ENCODE assay signal across 1 cellular context in genomic region chr2:192773044-192773443, GRCh38.
TF ChIP-seq lines count a peak whose summit lies in the region.

No MANE protein-coding gene starts in this region.

TF ChIP-seq in HepG2, 621 proteins besides CTCF, POLR2A, EP300 and RAD21 (continued from another document and continues in another):
- TF ChIP-seq TFE3 (CRISPR knock-in tag; IDR thresholded peaks at IDR 0.05) = 0 out of 2 replicates have a peak, but pooled peaks have one; percentile 62
- TF ChIP-seq ZNF160 (CRISPR knock-in tag; IDR thresholded peaks at IDR 0.05) = no peak
- TF ChIP-seq MIER3 (CRISPR knock-in tag; IDR thresholded peaks at IDR 0.05; ENCODE audit: borderline replicate concordance) = no peak
- TF ChIP-seq AGO1 (IDR thresholded peaks at IDR 0.05; ENCODE audit: low read depth, low read length, poor library complexity, severe bottlenecking) = no peak
- TF ChIP-seq SATB2 (CRISPR knock-in tag; IDR thresholded peaks at IDR 0.05) = no peak
- no peak for TF ChIP-seq ZFP36 (IDR thresholded peaks at IDR 0.05; ENCODE audit: borderline replicate concordance, low read depth, low read length, partially characterized antibody)
- no peak for TF ChIP-seq ZNF737 (CRISPR knock-in tag; IDR thresholded peaks at IDR 0.05; ENCODE audit: borderline replicate concordance)
- peak; percentile 41; the same call in 1 of the 2 replicates for TF ChIP-seq ZNF292 (CRISPR knock-in tag; IDR thresholded peaks at IDR 0.05; ENCODE audit: borderline replicate concordance, low read depth)
- no peak for TF ChIP-seq TRAFD1 (CRISPR knock-in tag; IDR thresholded peaks at IDR 0.05; ENCODE audit: borderline replicate concordance)
- TF ChIP-seq ZNF556 (CRISPR knock-in tag; IDR thresholded peaks at IDR 0.05; ENCODE audit: borderline replicate concordance) = no peak; the same call in 1 of the 2 replicates
- TF ChIP-seq HDAC1 (CRISPR knock-in tag; IDR thresholded peaks at IDR 0.05) = peak; percentile 62; the same call in 1 of the 2 replicates
- no peak; the same call in 2 of the 3 replicates for TF ChIP-seq MXI1 (IDR thresholded peaks at IDR 0.05; ENCODE audit: borderline replicate concordance, low read depth, low read length)
- TF ChIP-seq DR1 (CRISPR knock-in tag; IDR thresholded peaks at IDR 0.05) = no peak
- TF ChIP-seq REPIN1 (CRISPR knock-in tag; IDR thresholded peaks at IDR 0.05; ENCODE audit: borderline replicate concordance, low read depth) = peak; percentile 81
- no peak for TF ChIP-seq JDP2 (CRISPR knock-in tag; IDR thresholded peaks at IDR 0.05; ENCODE audit: borderline replicate concordance)
- TF ChIP-seq ZNF10 (CRISPR knock-in tag; IDR thresholded peaks at IDR 0.05; ENCODE audit: borderline replicate concordance, low read depth) = no peak
- TF ChIP-seq ZNF780A (CRISPR knock-in tag; IDR thresholded peaks at IDR 0.05) = no peak
- TF ChIP-seq BRF2 (CRISPR knock-in tag; IDR thresholded peaks at IDR 0.05) = no peak
- no peak for TF ChIP-seq PHB2 (IDR thresholded peaks at IDR 0.05; ENCODE audit: partially characterized antibody)
- TF ChIP-seq ZBTB33 (CRISPR knock-in tag; IDR thresholded peaks at IDR 0.05) = no peak
- no peak for TF ChIP-seq BATF2 (CRISPR knock-in tag; IDR thresholded peaks at IDR 0.05)
- peak; percentile 54; the same call in 1 of the 2 replicates for TF ChIP-seq HDAC2 (CRISPR knock-in tag; IDR thresholded peaks at IDR 0.05)
- no peak for TF ChIP-seq ZNF644 (CRISPR knock-in tag; IDR thresholded peaks at IDR 0.05; ENCODE audit: low read depth)
- 0 out of 4 replicates have a peak, but pooled peaks of 1 of the 2 experiments have one; percentile 33 for TF ChIP-seq KLF16 (CRISPR knock-in tag; IDR thresholded peaks at IDR 0.05)
- no peak for TF ChIP-seq ZNF878 (CRISPR knock-in tag; IDR thresholded peaks at IDR 0.05)
- TF ChIP-seq ZNF775 (CRISPR knock-in tag; IDR thresholded peaks at IDR 0.05; ENCODE audit: borderline replicate concordance) = no peak
- TF ChIP-seq ZSCAN21 (CRISPR knock-in tag; IDR thresholded peaks at IDR 0.05; ENCODE audit: borderline replicate concordance) = no peak
- peak; percentile 29; the same call in 1 of the 2 replicates for TF ChIP-seq CREM (IDR thresholded peaks at IDR 0.05)
- TF ChIP-seq CREM (CRISPR knock-in tag; IDR thresholded peaks at IDR 0.05) = no peak
- TF ChIP-seq REXO4 (CRISPR knock-in tag; IDR thresholded peaks at IDR 0.05; ENCODE audit: borderline replicate concordance) = no peak
- no peak for TF ChIP-seq MBNL3 (CRISPR knock-in tag; conservative IDR thresholded peaks at IDR 0.05)
- TF ChIP-seq MXD4 (CRISPR knock-in tag; IDR thresholded peaks at IDR 0.05) = no peak
- TF ChIP-seq ZNF235 (CRISPR knock-in tag; IDR thresholded peaks at IDR 0.05; ENCODE audit: borderline replicate concordance) = no peak
- TF ChIP-seq ZNF558 (CRISPR knock-in tag; IDR thresholded peaks at IDR 0.05; ENCODE audit: borderline replicate concordance) = no peak
- no peak for TF ChIP-seq ZIK1 (CRISPR knock-in tag; IDR thresholded peaks at IDR 0.05; ENCODE audit: borderline replicate concordance, low read depth)
- TF ChIP-seq MXD1 (CRISPR knock-in tag; IDR thresholded peaks at IDR 0.05) = no peak
- peak; percentile 37; the same call in 1 of the 2 replicates for TF ChIP-seq SAP130 (CRISPR knock-in tag; IDR thresholded peaks at IDR 0.05; ENCODE audit: low read depth)
- TF ChIP-seq TEAD2 (CRISPR knock-in tag; IDR thresholded peaks at IDR 0.05) = no peak
- TF ChIP-seq FOXP4 (CRISPR knock-in tag; IDR thresholded peaks at IDR 0.05) = peak; percentile 47
- no peak for TF ChIP-seq ZSCAN9 (CRISPR knock-in tag; IDR thresholded peaks at IDR 0.05; ENCODE audit: borderline replicate concordance)
- TF ChIP-seq SP140L (CRISPR knock-in tag; IDR thresholded peaks at IDR 0.05; ENCODE audit: borderline replicate concordance) = no peak
- no peak for TF ChIP-seq HINFP (CRISPR knock-in tag; IDR thresholded peaks at IDR 0.05; ENCODE audit: low read depth)
- 0 out of 2 replicates have a peak, but pooled peaks have one; percentile 35 for TF ChIP-seq POGZ (CRISPR knock-in tag; IDR thresholded peaks at IDR 0.05)
- TF ChIP-seq ZNF749 (CRISPR knock-in tag; IDR thresholded peaks at IDR 0.05; ENCODE audit: borderline replicate concordance) = no peak
- no peak for TF ChIP-seq MIER2 (CRISPR knock-in tag; IDR thresholded peaks at IDR 0.05)
- TF ChIP-seq TBX3 (IDR thresholded peaks at IDR 0.05; ENCODE audit: borderline replicate concordance) = peak; percentile 36; the same call in 1 of the 2 replicates
- peak; percentile 81 for TF ChIP-seq ATF2 (CRISPR knock-in tag; IDR thresholded peaks at IDR 0.05)
- no peak for TF ChIP-seq ZNF704 (CRISPR knock-in tag; IDR thresholded peaks at IDR 0.05; ENCODE audit: borderline replicate concordance)
- no peak for TF ChIP-seq ZNF18 (CRISPR knock-in tag; IDR thresholded peaks at IDR 0.05; ENCODE audit: insufficient replicate concordance)
- no peak for TF ChIP-seq IKZF1 (IDR thresholded peaks at IDR 0.05)
- no peak for TF ChIP-seq ZBTB34 (CRISPR knock-in tag; IDR thresholded peaks at IDR 0.05)
